ENCODE assay signal across 1 cellular context in the genomic region with DNA sequence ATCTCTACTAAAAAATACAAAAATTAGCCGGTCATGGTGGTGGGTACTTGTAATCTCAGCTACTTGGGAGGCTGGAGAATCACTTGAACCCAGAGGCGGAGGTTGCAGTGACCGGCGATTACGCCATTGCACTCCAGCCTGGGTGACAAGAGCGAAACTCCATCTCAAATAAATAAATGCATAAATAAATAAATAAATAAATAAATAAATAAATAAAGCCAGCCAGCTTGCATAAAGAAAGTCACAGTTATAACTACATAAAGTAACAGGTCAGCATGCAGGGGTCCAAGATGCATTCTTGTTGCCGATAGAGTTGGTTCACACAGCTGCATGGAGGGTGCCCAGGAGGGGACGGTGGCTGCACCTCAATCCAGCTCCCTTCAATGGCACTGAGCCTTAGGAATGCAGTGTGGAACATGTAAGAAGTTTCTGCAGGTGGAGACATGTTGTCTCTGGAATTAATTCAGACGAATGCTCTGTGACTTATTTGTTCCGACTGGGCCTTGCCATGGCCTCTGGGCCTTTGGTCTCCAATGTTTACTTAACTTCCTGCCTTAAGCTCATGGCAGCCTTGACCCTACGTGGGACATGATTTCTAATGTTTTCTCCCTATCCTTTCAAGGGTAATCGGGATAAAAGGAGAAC.
TF ChIP-seq lines count a peak whose summit lies in the region.

No MANE protein-coding gene starts in this region.

TF ChIP-seq in IMR-90, 13 proteins besides CTCF, POLR2A, EP300 and RAD21:
- TF ChIP-seq CEBPB (IDR thresholded peaks at IDR 0.05; ENCODE audit: low read depth, low read length) (no peak), BHLHE40 (IDR thresholded peaks at IDR 0.05; ENCODE audit: low read depth, low read length) (no peak)
